28 cellular contexts compared by ENCODE assay signal in genomic region chrX:28802625-28803024, GRCh38.
A peak's percentile ranks its signal among the peaks of the same experiment; 100 is the strongest.
DNase-seq lines count a peak whose midpoint lies in the region; FAIRE-seq and TF ChIP-seq lines count a peak whose summit lies in the region.
"Had no signal": no experiment of that assay in that cellular context is flagged by ENCODE, and none has a peak within 500 bp of the region (broad histone marks: within the 10 kb centered on the region; RNA-seq: fewer than 3 reads in every experiment).

No MANE protein-coding gene starts in this region.

- peaks cover 4% of the 10 kb centered on the region for H3K9me3 Mint-ChIP-seq in endodermal cell

- DNase-seq in RCC 7860 (ENCODE audit: low spot score) = no peak
- DNase-seq in endodermal cell = no peak
- DNase-seq in kidney epithelial cell (ENCODE audit: low read depth) = no peak
- no peak for DNase-seq in OCI-LY7 (ENCODE audit: low spot score)
- no peak for DNase-seq in NOMO-1 (lab: John Stamatoyannopoulos, UW; ENCODE audit: unreplicated experiment in 2 of 2)
- no peak for DNase-seq in Ammon's horn (ENCODE audit: low spot score)
- DNase-seq in stimulated activated CD4-positive, alpha-beta T cell treated with anti-CD3 and anti-CD28 coated beads, Interleukin-2, amount 100 ng/mL, for 24 hours = no peak
- DNase-seq: activated CD4-positive, alpha-beta T cell treated with anti-CD3 and anti-CD28 coated beads, Interleukin-2, amount 50 U/mL, for 4 hours; activated CD8-positive, alpha-beta memory T cell treated with anti-CD3 and anti-CD28 coated beads, Interleukin-2, amount 50 U/mL, for 48 hours; activated naive CD8-positive, alpha-beta T cell treated with anti-CD3 and anti-CD28 coated beads for 36 hours; CD4-positive, alpha-beta T cell; DMS 273 treated with DMSO at 0.1 percent for 48 hours; foreskin melanocyte; H7; hypothalamus; islet precursor cell; MM.1S; NCI-H146; NCI-H2171; OCI-M1; stimulated activated naive B cell treated with anti-CD40 and anti-IgM and Interleukin-4, amounts not matched to agents 10 μg/mL and 1 μg/mL and 100 μg/mL, for 72 hours had no signal

- H3K4me3 ChIP-seq in endodermal cell (ENCODE audit: low read length) (no peak overlapping the region), kidney epithelial cell (ENCODE audit: low read depth, low read length) (no peak overlapping the region), OCI-LY7 (ENCODE audit: low read depth, low read length, poor library complexity, severe bottlenecking) (no peak overlapping the region)
- H3K4me3 ChIP-seq: coronary artery, lung, SJSA1, skin epidermis, thoracic aorta had no signal

- FAIRE-seq in RCC 7860 (lab: Jason Lieb, UNC) = peak; percentile 50

- H2AFZ ChIP-seq in OCI-LY7 (ENCODE audit: low read length) = no peak overlapping the region

- intact Hi-C loops in OCI-LY7 (cut with micrococcal nuclease; ENCODE audit: unreplicated experiment) = no loop called here

- H3K36me3 Mint-ChIP-seq in endodermal cell (ENCODE audit: low read depth) = no peaks in the 10 kb centered on the region
- H3K36me3 Mint-ChIP-seq: activated naive CD8-positive, alpha-beta T cell treated with anti-CD3 and anti-CD28 coated beads for 36 hours; stimulated activated naive B cell treated with anti-CD40 and anti-IgM and Interleukin-4, amounts not matched to agents 10 μg/mL and 1 μg/mL and 100 μg/mL, for 72 hours had no signal

- no peak overlapping the region for H3K27ac Mint-ChIP-seq in endodermal cell
- H3K27ac Mint-ChIP-seq: activated naive CD8-positive, alpha-beta T cell treated with anti-CD3 and anti-CD28 coated beads for 36 hours; activated T-helper 2 cell treated with anti-CD3 and anti-CD28 coated beads, Interferon-gamma antibody, Interleukin-2, Interleukin-4, amounts not matched to agents 10 μg/mL and 5 μg/mL and 100 μg/mL, durations not matched to agents 14 hours and 24 hours and 36 hours; CD4-positive, alpha-beta T cell; stimulated activated naive B cell treated with anti-CD40 and anti-IgM and Interleukin-4, amounts not matched to agents 10 μg/mL and 1 μg/mL and 100 μg/mL, for 72 hours had no signal

- H3K36me3 ChIP-seq in endodermal cell (ENCODE audit: control insufficient read depth, insufficient read depth, low read length) (no peaks in the 10 kb centered on the region), kidney epithelial cell (ENCODE audit: control insufficient read depth, insufficient read depth, low read length) (no peaks in the 10 kb centered on the region), OCI-LY7 (ENCODE audit: insufficient read depth, low read length) (no peaks in the 10 kb centered on the region)
- H3K36me3 ChIP-seq: SJSA1, thoracic aorta had no signal

- no peak overlapping the region for H3K27ac ChIP-seq in C4-2B
- H3K27ac ChIP-seq in endodermal cell (ENCODE audit: low read depth, low read length) = no peak overlapping the region
- no peak overlapping the region for H3K27ac ChIP-seq in OCI-LY7 (ENCODE audit: low read depth, low read length, poor library complexity, severe bottlenecking)
- H3K27ac ChIP-seq: coronary artery, SJSA1, skin epidermis, thoracic aorta had no signal

- H3K79me2 ChIP-seq in OCI-LY7 (ENCODE audit: insufficient read depth, low read depth, low read length) = no peaks in the 10 kb centered on the region

- TF ChIP-seq CTCF in C4-2B (conservative IDR thresholded peaks at IDR 0.05) (peak; percentile 32), endodermal cell (conservative IDR thresholded peaks at IDR 0.05) (peak; percentile 53), kidney epithelial cell (IDR thresholded peaks at IDR 0.05; ENCODE audit: insufficient read depth, low read length, poor library complexity, severe bottlenecking) (peak; percentile 6), OCI-LY7 (conservative IDR thresholded peaks at IDR 0.05; ENCODE audit: low read length) (no peak)

- no peaks in the 10 kb centered on the region for H3K4me1 Mint-ChIP-seq in endodermal cell
- H3K4me1 Mint-ChIP-seq: activated naive CD8-positive, alpha-beta T cell treated with anti-CD3 and anti-CD28 coated beads for 36 hours; stimulated activated naive B cell treated with anti-CD40 and anti-IgM and Interleukin-4, amounts not matched to agents 10 μg/mL and 1 μg/mL and 100 μg/mL, for 72 hours had no signal

- no peaks in the 10 kb centered on the region for H3K9me2 ChIP-seq in OCI-LY7 (ENCODE audit: insufficient read depth, low read length)

- POLR2A ChIA-PET in OCI-LY7 (lab: Charles Lee) = no interaction called here

- H3K27me3 ChIP-seq in endodermal cell (ENCODE audit: control insufficient read depth, insufficient read depth, low read length, poor library complexity, severe bottlenecking) = no peaks in the 10 kb centered on the region
- no peaks in the 10 kb centered on the region for H3K27me3 ChIP-seq in kidney epithelial cell (ENCODE audit: control insufficient read depth, insufficient read depth, low read length)
- H3K27me3 ChIP-seq: SJSA1 had no signal

- WGBS in endodermal cell (ENCODE audit: insufficient coverage in 1 of 2, insufficient read length in 1 of 2), 2 experiments = no CpG with 5 or more reads among the region's 1 CpG

- no peaks in the 10 kb centered on the region for H3K4me1 ChIP-seq in endodermal cell (ENCODE audit: control insufficient read depth, insufficient read depth, low read length)
- no peaks in the 10 kb centered on the region for H3K4me1 ChIP-seq in OCI-LY7 (ENCODE audit: insufficient read depth, low read length, poor library complexity, severe bottlenecking)
- H3K4me1 ChIP-seq: SJSA1 had no signal

- no peak overlapping the region for H3K9ac ChIP-seq in endodermal cell (ENCODE audit: extremely low read depth, low read length, poor library complexity, severe bottlenecking)

- H3K9me3 ChIP-seq in endodermal cell (ENCODE audit: control insufficient read depth, low read length) = no peaks in the 10 kb centered on the region
- no peaks in the 10 kb centered on the region for H3K9me3 ChIP-seq in OCI-LY7 (ENCODE audit: low read length)
- H3K9me3 ChIP-seq: SJSA1, thoracic aorta had no signal

- no peak overlapping the region for H3K4me2 ChIP-seq in OCI-LY7 (ENCODE audit: low read length)

- CTCF ChIA-PET in OCI-LY7 (lab: Charles Lee; ENCODE audit: unreplicated experiment) = no interaction called here

- H3K27me3 Mint-ChIP-seq in endodermal cell (ENCODE audit: insufficient read depth) = no peaks in the 10 kb centered on the region
- H3K27me3 Mint-ChIP-seq: activated naive CD8-positive, alpha-beta T cell treated with anti-CD3 and anti-CD28 coated beads for 36 hours; CD4-positive, alpha-beta T cell; stimulated activated naive B cell treated with anti-CD40 and anti-IgM and Interleukin-4, amounts not matched to agents 10 μg/mL and 1 μg/mL and 100 μg/mL, for 72 hours had no signal

- no peak overlapping the region for H3K4me3 Mint-ChIP-seq in endodermal cell
- H3K4me3 Mint-ChIP-seq: activated naive CD8-positive, alpha-beta T cell treated with anti-CD3 and anti-CD28 coated beads for 36 hours; CD4-positive, alpha-beta T cell; stimulated activated naive B cell treated with anti-CD40 and anti-IgM and Interleukin-4, amounts not matched to agents 10 μg/mL and 1 μg/mL and 100 μg/mL, for 72 hours had no signal

- no peaks in the 10 kb centered on the region for H4K20me1 ChIP-seq in OCI-LY7 (ENCODE audit: insufficient read depth, low read length)

- BruUV-seq in OCI-LY7 (replicated peaks; lab: Mats Ljungman, UMichigan) = no TSS peak
